In genomic region chr7:2099036-2099957, GRCh38 we compare ENCODE assay signal across 10 cellular contexts.
A peak's percentile ranks its signal among the peaks of the same experiment; 100 is the strongest.
DNase-seq lines count a peak whose midpoint lies in the region; ATAC-seq and TF ChIP-seq lines count a peak whose summit lies in the region.
"Had no signal": no experiment of that assay in that cellular context is flagged by ENCODE, and none has a peak within 500 bp of the region (broad histone marks: within the 10 kb centered on the region; RNA-seq: fewer than 3 reads in every experiment).

No MANE protein-coding gene starts in this region.

- 79% methylated on average over 29 of the region's 30 CpGs for WGBS in suprapubic skin

- no peak for TF ChIP-seq POLR2A in suprapubic skin (IDR thresholded peaks at IDR 0.05)

- H3K4me1 Mint-ChIP-seq in activated CD4-positive, alpha-beta T cell treated with anti-CD3 and anti-CD28 coated beads for 36 hours = peaks cover 54% of the 10 kb centered on the region

- H3K4me3 Mint-ChIP-seq in activated CD4-positive, alpha-beta T cell treated with anti-CD3 and anti-CD28 coated beads for 36 hours = no peak overlapping the region

- peak overlapping the region; percentile 75 for H3K27ac Mint-ChIP-seq in activated CD4-positive, alpha-beta T cell treated with anti-CD3 and anti-CD28 coated beads for 36 hours

- DNase-seq in AG20443 (ENCODE audit: low spot score) (peak; percentile 86), GM20000 (ENCODE audit: low spot score) (peak; percentile 58), fibroblast of the aortic adventitia (ENCODE audit: low read depth) (peak; percentile 54), suprapubic skin (ENCODE audit: low spot score in 2 of 2) (no peak), DMS 273 (lab: John Stamatoyannopoulos, UW; ENCODE audit: unreplicated experiment) (no peak), NCI-H2196 treated with DMSO at 0.1 percent for 48 hours (lab: John Stamatoyannopoulos, UW; ENCODE audit: unreplicated experiment) (no peak), pons (ENCODE audit: low spot score) (no peak)
- peak; percentile 59 for DNase-seq in activated CD4-positive, alpha-beta T cell treated with anti-CD3 and anti-CD28 coated beads for 36 hours
- DNase-seq: NCI-H82 had no signal

- peaks cover 11% of the 10 kb centered on the region for H3K4me1 ChIP-seq in suprapubic skin

- ATAC-seq in activated CD4-positive, alpha-beta T cell treated with anti-CD3 and anti-CD28 coated beads for 36 hours = peak; percentile 49
- ATAC-seq: left colon had no signal

- H3K4me3 ChIP-seq in fibroblast of the aortic adventitia (ENCODE audit: low read depth, low read length) = no peak overlapping the region
- H3K4me3 ChIP-seq in suprapubic skin = no peak overlapping the region

- peaks cover 2% of the 10 kb centered on the region for H3K36me3 Mint-ChIP-seq in activated CD4-positive, alpha-beta T cell treated with anti-CD3 and anti-CD28 coated beads for 36 hours (ENCODE audit: low read depth)

- intact Hi-C loops in activated CD4-positive, alpha-beta T cell treated with anti-CD3 and anti-CD28 coated beads for 36 hours (cut with DNase I, micrococcal nuclease) = no loop called here

- TF ChIP-seq CTCF in GM20000 (IDR thresholded peaks at IDR 0.05; ENCODE audit: extremely low read depth, missing control alignments) (no peak), fibroblast of the aortic adventitia (IDR thresholded peaks at IDR 0.05; ENCODE audit: insufficient read depth, low read length) (no peak), suprapubic skin (IDR thresholded peaks at IDR 0.05) (no peak)

- no peaks in the 10 kb centered on the region for H3K9me3 Mint-ChIP-seq in activated CD4-positive, alpha-beta T cell treated with anti-CD3 and anti-CD28 coated beads for 36 hours (ENCODE audit: low read depth)

- no peaks in the 10 kb centered on the region for H3K9me3 ChIP-seq in suprapubic skin

- no peaks in the 10 kb centered on the region for H3K27me3 ChIP-seq in suprapubic skin

- CTCF ChIA-PET in activated CD4-positive, alpha-beta T cell treated with anti-CD3 and anti-CD28 coated beads for 36 hours (lab: Charles Lee) = interaction anchor here (1.2 kb wide), 1 partner anchor 256 kb away, joined by 3 read pairs; no protein-coding TSS in a partner anchor

- H3K27me3 Mint-ChIP-seq in activated CD4-positive, alpha-beta T cell treated with anti-CD3 and anti-CD28 coated beads for 36 hours = no peaks in the 10 kb centered on the region

- no peak for TF ChIP-seq EP300 in suprapubic skin (IDR thresholded peaks at IDR 0.05)

- POLR2A ChIA-PET in activated CD4-positive, alpha-beta T cell treated with anti-CD3 and anti-CD28 coated beads for 36 hours (lab: Charles Lee) = no interaction called here

- no peaks in the 10 kb centered on the region for H3K36me3 ChIP-seq in suprapubic skin

- no peak overlapping the region for H3K27ac ChIP-seq in suprapubic skin

Comparison
In these comparisons a context has a peak if more than half of its experiments do, and no peak if none do; other contexts are left out.
1. DNase-seq: peak in AG20443 (single experiment), GM20000 (single experiment), activated CD4-positive, alpha-beta T cell treated with anti-CD3 and anti-CD28 coated beads for 36 hours (single experiment) and fibroblast of the aortic adventitia (single experiment); none in suprapubic skin (0 of 2), DMS 273 (single experiment), NCI-H2196 treated with DMSO at 0.1 percent for 48 hours (single experiment) and pons (single experiment).